ENCODE assay signal across 8 cellular contexts in the genomic region with DNA sequence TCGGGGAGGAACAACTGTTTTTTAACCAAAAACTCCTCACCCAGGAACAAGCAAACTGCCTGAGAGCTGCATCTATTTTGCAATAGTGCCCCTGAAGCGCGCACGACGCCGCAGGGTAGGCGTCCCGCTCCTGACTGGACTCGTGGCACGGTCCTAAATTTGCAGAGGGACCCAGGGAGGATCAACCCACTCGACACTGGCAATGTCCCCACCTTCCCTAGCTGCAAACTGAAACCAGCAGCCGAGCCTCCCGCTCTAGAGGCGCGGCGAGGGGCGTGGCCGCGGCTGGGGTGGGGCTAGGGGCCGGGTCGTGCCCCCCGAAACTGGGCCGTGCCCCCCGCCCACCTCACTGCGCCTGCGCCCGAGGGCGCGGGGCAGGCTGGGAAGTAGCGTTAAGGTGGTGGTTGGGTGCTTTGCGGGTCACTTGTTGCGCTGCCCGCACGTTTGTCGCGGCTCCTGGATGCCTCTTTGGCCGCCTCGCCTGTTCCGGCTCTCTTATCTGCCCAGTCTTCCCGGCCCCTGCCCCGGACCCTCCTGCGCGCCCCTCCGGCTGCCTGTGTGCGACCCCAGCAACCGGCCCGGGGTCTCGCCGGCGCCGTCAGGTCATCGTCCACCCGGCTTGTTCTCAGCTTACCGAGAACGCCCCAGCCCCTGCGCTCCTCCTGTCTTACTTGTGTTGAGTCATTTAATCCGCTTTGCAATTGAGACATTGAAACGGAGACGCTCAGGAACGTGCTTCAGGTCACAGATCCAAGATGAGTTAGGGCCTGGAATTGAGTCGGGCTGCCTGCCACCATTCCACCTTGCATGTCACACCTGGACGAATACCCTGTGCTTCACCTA. TPM values are rescaled to one million over a fixed set of nuclear protein-coding genes. Genes with fewer than 3 reads are reported as not detected.
A peak's percentile ranks its signal among the peaks of the same experiment; 100 is the strongest.
DNase-seq lines count a peak whose midpoint lies in the region; ATAC-seq and TF ChIP-seq lines count a peak whose summit lies in the region.

No MANE protein-coding gene starts in this region.

- peak overlapping the region; percentile 74 for H3K4me3 ChIP-seq in AG10803 (ENCODE audit: low read length)

- in situ Hi-C loops in GM18951 (cut with MboI; ENCODE audit: low sequenced_read_pairs, unreplicated experiment), result no loop called here

- TF ChIP-seq CTCF in AG10803 (conservative IDR thresholded peaks at IDR 0.05; ENCODE audit: low read length), result no peak

- DNase-seq in AG10803 (ENCODE audit: low read depth), result peak; percentile 71
- peak; percentile 47 for DNase-seq in NCI-H446 treated with DMSO at 0.1 percent for 48 hours (lab: John Stamatoyannopoulos, UW)
- peak; percentile 84 for DNase-seq in activated CD4-positive, alpha-beta T cell treated with anti-CD3 and anti-CD28 coated beads for 1 hour
- DNase-seq in cerebellum (ENCODE audit: low spot score), result peak; percentile 90
- peak; percentile 23 for DNase-seq in kidney glomerular epithelial cell (lab: John Stamatoyannopoulos, UW)
- DNase-seq in stimulated activated CD4-positive, alpha-beta T cell treated with anti-CD3 and anti-CD28 coated beads, Interleukin-15, amount 100 ng/mL, for 48 hours (ENCODE audit: low read depth in 2 of 2), result peak; percentile 75 to 90

- TF ChIP-seq POLR2A in GM18951 (IDR thresholded peaks at IDR 0.05; ENCODE audit: extremely low read depth, insufficient read depth, insufficient read length), result peak; percentile 96

- peak; percentile 91 for ATAC-seq in HG03139 (IDR thresholded peaks at IDR 0.05; ENCODE audit: unreplicated experiment)

RNA-seq across cellular contexts. Expression of gene LSM14A, which starts 37.9 kb away (rescaled TPM):
- total RNA-seq in cerebellum, result 108 TPM

Comparison
In these comparisons a context has a peak if more than half of its experiments do, and no peak if none do; other contexts are left out.
1. Peak in every context shown above with its lines: DNase-seq, ATAC-seq and H3K4me3 ChIP-seq.
2. DNase-seq: peak in every context shown above with its lines; median percentile 90 in cerebellum; 84 in activated CD4-positive, alpha-beta T cell treated with anti-CD3 and anti-CD28 coated beads for 1 hour; 82 in stimulated activated CD4-positive, alpha-beta T cell treated with anti-CD3 and anti-CD28 coated beads, Interleukin-15, amount 100 ng/mL, for 48 hours; 71 in AG10803; 47 in NCI-H446 treated with DMSO at 0.1 percent for 48 hours; 23 in kidney glomerular epithelial cell.